8 cellular contexts compared by ENCODE assay signal in the genomic region with DNA sequence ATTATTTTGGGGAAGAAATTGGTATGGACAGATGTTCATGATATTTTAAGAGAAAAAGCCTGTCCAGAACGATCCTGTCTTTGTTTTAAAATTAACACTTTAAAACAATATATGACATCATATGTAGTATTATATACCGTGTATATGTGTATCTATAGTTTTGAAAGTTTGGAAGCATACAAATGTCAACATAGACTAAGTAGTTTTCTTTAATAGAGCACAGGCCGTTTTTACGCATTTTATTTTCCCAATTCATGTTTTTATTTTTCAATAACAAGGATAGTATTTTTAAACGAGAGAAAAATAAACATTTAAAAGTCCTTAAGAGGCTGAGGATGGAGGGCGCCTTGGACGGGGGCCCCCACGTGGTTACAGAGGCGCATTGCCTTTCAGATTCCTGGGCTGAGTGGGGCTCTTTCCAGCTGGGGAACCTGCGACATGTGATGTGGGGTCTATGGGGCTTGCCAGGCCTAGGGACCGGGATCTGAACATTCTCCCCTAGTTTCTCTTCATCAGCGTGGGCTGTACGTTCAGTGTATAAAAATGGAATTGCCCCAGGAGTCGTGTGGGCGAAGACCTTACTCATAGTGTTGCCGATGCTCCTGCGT.
A peak's percentile ranks its signal among the peaks of the same experiment; 100 is the strongest.
DNase-seq lines count a peak whose midpoint lies in the region; ATAC-seq lines count a peak whose summit lies in the region.

No MANE protein-coding gene starts in this region.

- peak overlapping the region in 1 of 2 donors; percentile 94 for H3K4me3 ChIP-seq in aorta (ENCODE audit: low read length in 2 of 2)

- 28 to 30% methylated on average over 17 of the region's 17 CpGs for WGBS in aorta, 2 donors

- H3K4me3 Mint-ChIP-seq in activated naive CD8-positive, alpha-beta T cell treated with anti-CD3 and anti-CD28 coated beads, Interleukin-2, amount 10 ng/mL, durations not matched to agents 7 days and 5 days = peak overlapping the region; percentile 95

- no peaks in the 10 kb centered on the region for H3K9me3 ChIP-seq in aorta (ENCODE audit: control insufficient read depth, low read length)

- H3K27ac ChIP-seq in aorta (ENCODE audit: low read depth in 1 of 2, low read length in 2 of 2) = no peak overlapping the region

- POLR2A ChIA-PET in activated naive CD8-positive, alpha-beta T cell treated with anti-CD3 and anti-CD28 coated beads, Interleukin-2, amount 10 ng/mL, durations not matched to agents 7 days and 5 days (lab: Charles Lee) = interaction anchor here (0.6 to 2.4 kb wide), 7 partner anchors 14 to 478 kb away, joined by 3 to 14 read pairs (median 5); partner anchors contain the start of genes ZNF398, ZNF777 and ZNF783

- H3K4me1 ChIP-seq in aorta (ENCODE audit: control insufficient read depth in 1 of 2, insufficient read depth in 2 of 2, low read length in 2 of 2) = no peaks in the 10 kb centered on the region

- in situ Hi-C loops in SK-MEL-5 (cut with HindIII; ENCODE audit: low pct_unique_long_range_greater_than_20kb, low sequenced_read_pairs) = no loop called here

- H3K36me3 ChIP-seq in aorta (ENCODE audit: control insufficient read depth in 1 of 2, insufficient read depth in 2 of 2, low read length in 1 of 2) = peaks cover 0 to 6% of the 10 kb centered on the region in 2 donors

- no peak overlapping the region for H3K27ac Mint-ChIP-seq in activated naive CD8-positive, alpha-beta T cell treated with anti-CD3 and anti-CD28 coated beads, Interleukin-2, amount 10 ng/mL, durations not matched to agents 7 days and 5 days

- H3K4me1 Mint-ChIP-seq in activated naive CD8-positive, alpha-beta T cell treated with anti-CD3 and anti-CD28 coated beads, Interleukin-2, amount 10 ng/mL, durations not matched to agents 7 days and 5 days = peaks cover 36% of the 10 kb centered on the region

- intact Hi-C loops in left cardiac atrium (cut with DNase I) (loop anchor here in 1 of 2 donors (10.0 kb wide), 1 partner anchor 89 kb away; a partner anchor contains a TSS), posterior cingulate gyrus (cut with DNase I) (loop anchor here (5.0 to 10.0 kb wide), 3 partner anchors 92 to 361 kb away; partner anchors contain the start of gene ZNF783), aorta (cut with DNase I) (loop anchor here (2.0 to 10.0 kb wide), 4 partner anchors 89 to 249 kb away; partner anchors contain the start of genes ATP6V0E2 (in 1 of the 2), ZNF746 (in 1 of the 2) and ZNF862 (in 1 of the 2))

- DNase-seq in Daoy (ENCODE audit: low read depth) (peak; percentile 86), SK-MEL-5 (ENCODE audit: low read depth, low spot score) (peak; percentile 42), left cardiac atrium (peak; percentile 66), posterior cingulate gyrus (peak; percentile 46 to 93 (median 60)), aorta (peak; percentile 71 to 84)
- peak; percentile 68 for DNase-seq in activated naive CD8-positive, alpha-beta T cell treated with anti-CD3 and anti-CD28 coated beads, Interleukin-2, amount 10 ng/mL, durations not matched to agents 7 days and 5 days

- peak; percentile 25 for ATAC-seq in HG03196 (IDR thresholded peaks at IDR 0.05; ENCODE audit: unreplicated experiment)
- ATAC-seq in activated naive CD8-positive, alpha-beta T cell treated with anti-CD3 and anti-CD28 coated beads, Interleukin-2, amount 10 ng/mL, durations not matched to agents 7 days and 5 days (ENCODE audit: low read depth) = no peak
- ATAC-seq in left cardiac atrium = peak; percentile 20 to 46
- peak; percentile 70 for ATAC-seq in aorta (ENCODE audit: low FRiP score)
- no peak for ATAC-seq in HG03565 (IDR thresholded peaks at IDR 0.05; ENCODE audit: unreplicated experiment)

- peaks cover 4% of the 10 kb centered on the region for H3K36me3 Mint-ChIP-seq in activated naive CD8-positive, alpha-beta T cell treated with anti-CD3 and anti-CD28 coated beads, Interleukin-2, amount 10 ng/mL, durations not matched to agents 7 days and 5 days

- no peaks in the 10 kb centered on the region for H3K27me3 ChIP-seq in aorta (ENCODE audit: control insufficient read depth in 1 of 2, insufficient read depth in 2 of 2, low read length in 1 of 2)

- H3K27me3 Mint-ChIP-seq in activated naive CD8-positive, alpha-beta T cell treated with anti-CD3 and anti-CD28 coated beads, Interleukin-2, amount 10 ng/mL, durations not matched to agents 7 days and 5 days = peaks cover 13% of the 10 kb centered on the region

- no peaks in the 10 kb centered on the region for H3K9me3 Mint-ChIP-seq in activated naive CD8-positive, alpha-beta T cell treated with anti-CD3 and anti-CD28 coated beads, Interleukin-2, amount 10 ng/mL, durations not matched to agents 7 days and 5 days

Comparison
In these comparisons a context has a peak if more than half of its experiments do, and no peak if none do; other contexts are left out.
1. ATAC-seq: peak in HG03196 (single experiment), left cardiac atrium (2 of 2) and aorta (single experiment); none in activated naive CD8-positive, alpha-beta T cell treated with anti-CD3 and anti-CD28 coated beads, Interleukin-2, amount 10 ng/mL, durations not matched to agents 7 days and 5 days (single experiment) and HG03565 (single experiment).
2. Peak in every context shown above with its lines, with median percentiles within 50 percentile points of each other: DNase-seq.